Comparison of ENCODE assay signal across 22 cellular contexts in genomic region chr2:145075454-145076062, GRCh38.
"Had no signal": no experiment of that assay in that cellular context is flagged by ENCODE, and none has a peak within 500 bp of the region (broad histone marks: within the 10 kb centered on the region; RNA-seq: fewer than 3 reads in every experiment).

No MANE protein-coding gene starts in this region.

- H3K4me3 Mint-ChIP-seq: activated CD4-positive, alpha-beta memory T cell treated with anti-CD3 and anti-CD28 coated beads for 36 hours; activated CD4-positive, alpha-beta T cell treated with anti-CD3 and anti-CD28 coated beads, Interleukin-2, amount 10 ng/mL, durations not matched to agents 7 days and 5 days; activated naive CD4-positive, alpha-beta T cell treated with anti-CD3 and anti-CD28 coated beads, Interleukin-2, amount 10 ng/mL, durations not matched to agents 7 days and 5 days; activated naive CD8-positive, alpha-beta T cell treated with anti-CD3 and anti-CD28 coated beads for 36 hours; activated T-cell treated with anti-CD3 and anti-CD28 coated beads, Interleukin-2, amount 50 U/mL, for 72 hours had no signal

- H3K4me1 ChIP-seq: adrenal gland had no signal

- H3K27me3 Mint-ChIP-seq: activated CD4-positive, alpha-beta memory T cell treated with anti-CD3 and anti-CD28 coated beads for 36 hours; activated CD4-positive, alpha-beta T cell treated with anti-CD3 and anti-CD28 coated beads, Interleukin-2, amount 10 ng/mL, durations not matched to agents 7 days and 5 days; activated naive CD4-positive, alpha-beta T cell treated with anti-CD3 and anti-CD28 coated beads, Interleukin-2, amount 10 ng/mL, durations not matched to agents 7 days and 5 days; activated naive CD8-positive, alpha-beta T cell treated with anti-CD3 and anti-CD28 coated beads for 36 hours had no signal

- H3K9me3 Mint-ChIP-seq: activated CD4-positive, alpha-beta memory T cell treated with anti-CD3 and anti-CD28 coated beads for 36 hours; activated CD4-positive, alpha-beta T cell treated with anti-CD3 and anti-CD28 coated beads, Interleukin-2, amount 10 ng/mL, durations not matched to agents 7 days and 5 days; activated naive CD4-positive, alpha-beta T cell treated with anti-CD3 and anti-CD28 coated beads, Interleukin-2, amount 10 ng/mL, durations not matched to agents 7 days and 5 days; activated naive CD8-positive, alpha-beta T cell treated with anti-CD3 and anti-CD28 coated beads for 36 hours; activated T-helper 2 cell treated with anti-CD3 and anti-CD28 coated beads, Interferon-gamma antibody, Interleukin-2, Interleukin-4, amounts not matched to agents 10 μg/mL and 5 μg/mL and 100 μg/mL, durations not matched to agents 14 hours and 24 hours and 36 hours had no signal

- H3K36me3 Mint-ChIP-seq: activated CD4-positive, alpha-beta memory T cell treated with anti-CD3 and anti-CD28 coated beads for 36 hours; activated naive CD4-positive, alpha-beta T cell treated with anti-CD3 and anti-CD28 coated beads, Interleukin-2, amount 10 ng/mL, durations not matched to agents 7 days and 5 days; activated naive CD8-positive, alpha-beta T cell treated with anti-CD3 and anti-CD28 coated beads for 36 hours had no signal

- H3K4me3 ChIP-seq: adrenal gland had no signal

- H3K27ac Mint-ChIP-seq: activated CD4-positive, alpha-beta memory T cell treated with anti-CD3 and anti-CD28 coated beads for 36 hours; activated CD4-positive, alpha-beta T cell treated with anti-CD3 and anti-CD28 coated beads, Interleukin-2, amount 10 ng/mL, durations not matched to agents 7 days and 5 days; activated naive CD4-positive, alpha-beta T cell treated with anti-CD3 and anti-CD28 coated beads, Interleukin-2, amount 10 ng/mL, durations not matched to agents 7 days and 5 days; activated naive CD8-positive, alpha-beta T cell treated with anti-CD3 and anti-CD28 coated beads for 36 hours; activated T-cell treated with anti-CD3 and anti-CD28 coated beads, Interleukin-2, amount 50 U/mL, for 72 hours; activated T-helper 2 cell treated with anti-CD3 and anti-CD28 coated beads, Interferon-gamma antibody, Interleukin-2, Interleukin-4, amounts not matched to agents 10 μg/mL and 5 μg/mL and 100 μg/mL, durations not matched to agents 14 hours and 24 hours and 36 hours had no signal

- H3K4me1 Mint-ChIP-seq: activated CD4-positive, alpha-beta T cell treated with anti-CD3 and anti-CD28 coated beads, Interleukin-2, amount 10 ng/mL, durations not matched to agents 7 days and 5 days; activated naive CD4-positive, alpha-beta T cell treated with anti-CD3 and anti-CD28 coated beads, Interleukin-2, amount 10 ng/mL, durations not matched to agents 7 days and 5 days; activated naive CD8-positive, alpha-beta T cell treated with anti-CD3 and anti-CD28 coated beads for 36 hours had no signal

- H3K27ac ChIP-seq: adrenal gland, VCaP had no signal

- H3K9me3 ChIP-seq: adrenal gland had no signal

- H3K27me3 ChIP-seq: adrenal gland had no signal

- ATAC-seq: activated T-cell treated with anti-CD3 and anti-CD28 coated beads, Interleukin-2, amount 50 U/mL, for 72 hours had no signal

- DNase-seq: activated CD4-positive, alpha-beta memory T cell treated with anti-CD3 and anti-CD28 coated beads for 36 hours; activated CD4-positive, alpha-beta T cell treated with anti-CD3 and anti-CD28 coated beads, Interleukin-2, amount 10 ng/mL, durations not matched to agents 7 days and 5 days; activated CD4-positive, CD25-positive, alpha-beta regulatory T cell; activated CD8-positive, alpha-beta memory T cell treated with anti-CD3 and anti-CD28 coated beads, Interleukin-2, amount 50 U/mL, for 4 hours; activated gamma-delta T cell treated with Interleukin-2 at 50 U/mL for 16 hours; activated naive CD4-positive, alpha-beta T cell treated with anti-CD3 and anti-CD28 coated beads, Interleukin-2, amount 10 ng/mL, durations not matched to agents 7 days and 5 days; activated naive CD8-positive, alpha-beta T cell treated with anti-CD3 and anti-CD28 coated beads for 36 hours; activated T-cell treated with anti-CD3 and anti-CD28 coated beads, Interleukin-2, amount 50 U/mL, for 72 hours; adrenal gland; anterior cingulate cortex; cerebellar nuclear complex; Karpas-422; NCI-H1105 treated with DMSO at 0.1 percent for 48 hours; NCI-H1436 treated with DMSO at 0.1 percent for 48 hours; NCI-H187; NCI-H2081; NCI-H526; NCI-H774; SIG-M5; T-helper 1 cell had no signal

- H3K36me3 ChIP-seq: adrenal gland had no signal
